In the genomic region with DNA sequence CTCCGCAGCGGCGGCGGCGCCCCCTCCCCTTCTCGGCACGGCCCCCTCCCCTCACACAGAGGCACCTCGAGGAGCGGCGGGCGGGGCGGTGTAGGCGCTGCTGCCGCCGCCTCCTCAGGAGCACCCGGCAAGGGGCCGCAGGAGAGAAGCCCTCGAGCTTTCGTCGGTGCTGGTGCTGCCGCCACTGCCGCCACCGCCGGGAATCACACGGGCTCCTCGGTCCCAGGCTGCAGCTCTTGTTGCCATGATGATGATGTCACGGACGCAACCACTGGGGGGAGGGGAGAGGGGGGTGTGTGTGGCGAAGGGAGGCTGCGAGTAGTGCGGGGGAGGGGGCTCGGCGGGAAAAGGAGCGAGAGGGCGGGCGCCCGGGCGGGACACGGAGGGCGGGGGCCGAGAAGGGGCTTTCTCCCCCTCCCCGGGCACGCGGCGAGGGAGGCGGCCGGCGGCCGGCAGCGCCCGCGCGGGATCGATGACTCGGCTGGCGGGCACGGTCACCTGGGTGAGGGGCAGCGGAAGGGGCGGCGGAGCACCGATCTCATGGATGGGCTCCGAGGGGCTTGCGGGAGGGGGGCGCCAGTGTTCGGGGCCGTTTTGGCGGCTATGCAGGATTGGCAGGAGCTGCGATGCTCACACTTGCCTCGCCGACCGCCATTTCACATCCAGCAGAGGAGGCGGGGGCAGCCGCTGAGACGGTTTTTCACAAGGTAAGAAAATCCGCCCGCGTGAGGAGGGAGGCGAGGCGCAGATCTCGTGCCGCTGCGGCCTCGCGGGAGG, we compare ENCODE assay signal across 8 cellular contexts. TPM values are rescaled to one million over a fixed set of nuclear protein-coding genes. Genes with fewer than 3 reads are reported as not detected.
A peak's percentile ranks its signal among the peaks of the same experiment; 100 is the strongest.
DNase-seq lines count a peak whose midpoint lies in the region; ATAC-seq and TF ChIP-seq lines count a peak whose summit lies in the region.

A gene with protein sequence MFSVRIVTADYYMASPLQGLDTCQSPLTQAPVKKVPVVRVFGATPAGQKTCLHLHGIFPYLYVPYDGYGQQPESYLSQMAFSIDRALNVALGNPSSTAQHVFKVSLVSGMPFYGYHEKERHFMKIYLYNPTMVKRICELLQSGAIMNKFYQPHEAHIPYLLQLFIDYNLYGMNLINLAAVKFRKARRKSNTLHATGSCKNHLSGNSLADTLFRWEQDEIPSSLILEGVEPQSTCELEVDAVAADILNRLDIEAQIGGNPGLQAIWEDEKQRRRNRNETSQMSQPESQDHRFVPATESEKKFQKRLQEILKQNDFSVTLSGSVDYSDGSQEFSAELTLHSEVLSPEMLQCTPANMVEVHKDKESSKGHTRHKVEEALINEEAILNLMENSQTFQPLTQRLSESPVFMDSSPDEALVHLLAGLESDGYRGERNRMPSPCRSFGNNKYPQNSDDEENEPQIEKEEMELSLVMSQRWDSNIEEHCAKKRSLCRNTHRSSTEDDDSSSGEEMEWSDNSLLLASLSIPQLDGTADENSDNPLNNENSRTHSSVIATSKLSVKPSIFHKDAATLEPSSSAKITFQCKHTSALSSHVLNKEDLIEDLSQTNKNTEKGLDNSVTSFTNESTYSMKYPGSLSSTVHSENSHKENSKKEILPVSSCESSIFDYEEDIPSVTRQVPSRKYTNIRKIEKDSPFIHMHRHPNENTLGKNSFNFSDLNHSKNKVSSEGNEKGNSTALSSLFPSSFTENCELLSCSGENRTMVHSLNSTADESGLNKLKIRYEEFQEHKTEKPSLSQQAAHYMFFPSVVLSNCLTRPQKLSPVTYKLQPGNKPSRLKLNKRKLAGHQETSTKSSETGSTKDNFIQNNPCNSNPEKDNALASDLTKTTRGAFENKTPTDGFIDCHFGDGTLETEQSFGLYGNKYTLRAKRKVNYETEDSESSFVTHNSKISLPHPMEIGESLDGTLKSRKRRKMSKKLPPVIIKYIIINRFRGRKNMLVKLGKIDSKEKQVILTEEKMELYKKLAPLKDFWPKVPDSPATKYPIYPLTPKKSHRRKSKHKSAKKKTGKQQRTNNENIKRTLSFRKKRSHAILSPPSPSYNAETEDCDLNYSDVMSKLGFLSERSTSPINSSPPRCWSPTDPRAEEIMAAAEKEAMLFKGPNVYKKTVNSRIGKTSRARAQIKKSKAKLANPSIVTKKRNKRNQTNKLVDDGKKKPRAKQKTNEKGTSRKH (N-terminal part only) (minus strand): TSS at position 260 of the 777 bp plus-strand sequence. CDS start 330 bp downstream, outside the sequence.

- H4K20me1 ChIP-seq in OCI-LY1 (ENCODE audit: insufficient read depth, low read length) = no peaks in the 10 kb centered on the region

- H3K4me3 ChIP-seq in OCI-LY1 (ENCODE audit: low read depth, low read length, poor library complexity, severe bottlenecking) (peak within 1 kb of the TSS; percentile 73), mononuclear cell (ENCODE audit: low read length) (peak within 1 kb of the TSS; percentile 65)

- H2AFZ ChIP-seq in OCI-LY1 (ENCODE audit: low read length) = peak within 1 kb of the TSS; percentile 24; the same call in 1 of the 2 replicates

- H3K27me3 ChIP-seq in OCI-LY1 (ENCODE audit: insufficient read depth, low read length) = no peaks in the 10 kb centered on the region
- H3K27me3 ChIP-seq in mononuclear cell (ENCODE audit: insufficient read depth, low read length) = no peaks in the 10 kb centered on the region

- no peaks in the 10 kb centered on the region for H3F3A ChIP-seq in OCI-LY1 (ENCODE audit: insufficient read depth, low read length)

- DNase-seq in CMK (ENCODE audit: low read depth) = peak; percentile 78
- peak; percentile 83 for DNase-seq in HS-27A (ENCODE audit: low read depth)
- peak; percentile 93 for DNase-seq in activated CD8-positive, alpha-beta memory T cell treated with anti-CD3 and anti-CD28 coated beads, Interleukin-2, amount 50 U/mL, for 48 hours
- DNase-seq in epidermal melanocyte (ENCODE audit: insufficient read length, low spot score) = peak; percentile 42
- peak; percentile 60 to 73 for DNase-seq in stimulated activated CD8-positive, alpha-beta memory T cell treated with anti-CD3 and anti-CD28 coated beads, Interleukin-4, amount 100 ng/mL, for 1 hour (ENCODE audit: low read depth in 2 of 2, low spot score in 1 of 2)

- no peak for TF ChIP-seq CTCF in OCI-LY1 (IDR thresholded peaks at IDR 0.05; ENCODE audit: low read length)

- H3K79me2 ChIP-seq in OCI-LY1 (ENCODE audit: insufficient read depth, low read length) = peaks cover 49% of the 10 kb centered on the region

- no peaks in the 10 kb centered on the region for H3K9me2 ChIP-seq in OCI-LY1 (ENCODE audit: low read depth, low read length)

- H3K4me1 ChIP-seq in OCI-LY1 (ENCODE audit: insufficient read depth, low read length, severe bottlenecking) = peaks cover 50% of the 10 kb centered on the region
- peaks cover 37% of the 10 kb centered on the region for H3K4me1 ChIP-seq in mononuclear cell (ENCODE audit: insufficient read depth, low read length)

- H3K9me3 ChIP-seq in OCI-LY1 (ENCODE audit: low read length) (no peaks in the 10 kb centered on the region), mononuclear cell (ENCODE audit: low read depth, low read length) (no peaks in the 10 kb centered on the region)

- ATAC-seq in GM19467 (IDR thresholded peaks at IDR 0.05; ENCODE audit: unreplicated experiment) = peak; percentile 23

- peak within 1 kb of the TSS; percentile 99 for H3K27ac ChIP-seq in OCI-LY1 (ENCODE audit: low read depth, low read length, poor library complexity, severe bottlenecking)

- peak within 1 kb of the TSS; percentile 99 for H3K9ac ChIP-seq in OCI-LY1 (ENCODE audit: low read length)

- peak within 1 kb of the TSS; percentile 87 for H3K4me2 ChIP-seq in OCI-LY1 (ENCODE audit: low read length)

- peaks cover 16% of the 10 kb centered on the region for H3K36me3 ChIP-seq in OCI-LY1 (ENCODE audit: insufficient read depth, low read length)

RNA-seq across cellular contexts. Expression of the gene that starts here (rescaled TPM):
- 19.9 TPM for total RNA-seq in mononuclear cell

Comparison
In these comparisons a context has a peak if more than half of its experiments do, and no peak if none do; other contexts are left out.
1. Peak in every context shown above with its lines: DNase-seq, ATAC-seq, H3K4me3 ChIP-seq and H3K27ac ChIP-seq.
2. DNase-seq: peak in every context shown above with its lines; median percentile 93 in activated CD8-positive, alpha-beta memory T cell treated with anti-CD3 and anti-CD28 coated beads, Interleukin-2, amount 50 U/mL, for 48 hours; 83 in HS-27A; 78 in CMK; 66 in stimulated activated CD8-positive, alpha-beta memory T cell treated with anti-CD3 and anti-CD28 coated beads, Interleukin-4, amount 100 ng/mL, for 1 hour; 42 in epidermal melanocyte.